ENCODE assay signal across 23 cellular contexts in the genomic region with DNA sequence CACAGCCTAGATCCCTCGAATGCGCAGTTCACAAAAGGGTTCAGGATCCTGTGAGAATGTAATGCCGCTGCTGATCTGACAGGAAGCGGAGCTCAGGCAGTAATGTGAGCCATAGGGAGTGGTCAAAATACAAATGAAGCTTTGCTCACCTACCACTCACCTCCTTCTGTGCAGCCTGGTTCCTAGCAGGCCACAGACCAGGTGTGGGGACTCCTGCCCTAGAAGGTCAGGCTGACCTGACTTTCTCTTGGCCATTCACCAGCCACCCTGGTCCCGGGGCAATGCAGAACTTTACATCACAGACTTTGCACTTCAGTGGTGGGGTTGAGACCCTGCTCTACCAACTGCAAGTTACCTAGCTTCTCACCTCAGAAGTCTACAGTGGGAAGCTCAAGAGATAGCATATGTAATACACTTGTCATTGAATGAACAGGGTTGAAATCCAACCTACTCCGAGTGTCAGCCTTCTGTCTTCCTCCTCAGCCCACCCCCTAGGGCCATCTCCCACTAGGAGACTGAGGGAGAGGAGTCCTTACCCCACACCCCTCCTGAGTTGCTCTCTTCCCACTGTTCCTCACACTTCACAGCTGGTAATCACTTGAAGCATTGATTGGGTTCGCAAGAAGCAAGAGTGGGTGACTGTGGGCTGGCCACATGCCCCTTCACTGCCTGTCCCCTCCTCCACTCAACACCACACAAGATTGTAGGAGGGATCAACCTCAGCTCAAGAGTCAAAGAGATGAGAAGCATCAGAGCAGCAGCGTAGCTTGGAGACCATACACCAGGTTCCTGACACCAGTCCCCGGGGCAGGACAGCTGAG. TPM values are rescaled to one million over a fixed set of nuclear protein-coding genes. Genes with fewer than 3 reads are reported as not detected.
DNase-seq lines count a peak whose midpoint lies in the region; ATAC-seq and TF ChIP-seq lines count a peak whose summit lies in the region.
"Had no signal": no experiment of that assay in that cellular context is flagged by ENCODE, and none has a peak within 500 bp of the region (broad histone marks: within the 10 kb centered on the region; RNA-seq: fewer than 3 reads in every experiment).

No MANE protein-coding gene starts in this region.

- H3K27me3 ChIP-seq in neural progenitor cell = peaks cover 15% of the 10 kb centered on the region
- H3K27me3 ChIP-seq: breast epithelium, sigmoid colon had no signal

- ATAC-seq in activated CD4-positive, alpha-beta T cell treated with anti-CD3 and anti-CD28 coated beads for 36 hours = peak; percentile 62
- peak; percentile 60 to 68 for ATAC-seq in naive thymus-derived CD8-positive, alpha-beta T cell

- H3K9me3 ChIP-seq in HEK293 (ENCODE audit: control insufficient read depth, insufficient read depth, low read depth, low read length) (no peaks in the 10 kb centered on the region), neural progenitor cell (ENCODE audit: low read depth) (no peaks in the 10 kb centered on the region)
- H3K9me3 ChIP-seq: breast epithelium, HAP-1, sigmoid colon had no signal

- H3K27me3 Mint-ChIP-seq in activated CD4-positive, alpha-beta T cell treated with anti-CD3 and anti-CD28 coated beads for 36 hours = no peaks in the 10 kb centered on the region
- peaks cover 19% of the 10 kb centered on the region for H3K27me3 Mint-ChIP-seq in activated CD4-positive, alpha-beta memory T cell treated with anti-CD3 and anti-CD28 coated beads, Interleukin-2, amount 10 ng/mL, durations not matched to agents 7 days and 5 days
- peaks cover 0 to 4% (median 3%) of the 10 kb centered on the region in 5 donors for H3K27me3 Mint-ChIP-seq in naive thymus-derived CD8-positive, alpha-beta T cell
- H3K27me3 Mint-ChIP-seq in neural progenitor cell (ENCODE audit: insufficient read depth, low read depth) = peaks cover 19% of the 10 kb centered on the region

- no peaks in the 10 kb centered on the region for H3K79me2 ChIP-seq in neural progenitor cell (ENCODE audit: low read depth)
- H3K79me2 ChIP-seq: hepatocyte had no signal

- H3F3A ChIP-seq in neural progenitor cell (ENCODE audit: low read depth) = peaks cover 21% of the 10 kb centered on the region

- H3K9me3 Mint-ChIP-seq in activated CD4-positive, alpha-beta T cell treated with anti-CD3 and anti-CD28 coated beads for 36 hours (ENCODE audit: low read depth) = no peaks in the 10 kb centered on the region
- H3K9me3 Mint-ChIP-seq in activated CD4-positive, alpha-beta memory T cell treated with anti-CD3 and anti-CD28 coated beads, Interleukin-2, amount 10 ng/mL, durations not matched to agents 7 days and 5 days = no peaks in the 10 kb centered on the region
- H3K9me3 Mint-ChIP-seq in naive thymus-derived CD8-positive, alpha-beta T cell = no peaks in the 10 kb centered on the region
- H3K9me3 Mint-ChIP-seq in neural progenitor cell = peaks cover 3% of the 10 kb centered on the region
- H3K9me3 Mint-ChIP-seq: T-helper 2 cell treated with Interferon-gamma antibody and Interleukin-4, amounts not matched to agents 5 μg/mL and 100 μg/mL, for 36 hours; type B pancreatic cell had no signal

- H3K4me1 ChIP-seq in HEK293 (ENCODE audit: control insufficient read depth, insufficient read depth, low read length) = no peaks in the 10 kb centered on the region
- peaks cover 14% of the 10 kb centered on the region for H3K4me1 ChIP-seq in neural progenitor cell
- H3K4me1 ChIP-seq: breast epithelium, HAP-1, sigmoid colon had no signal

- intact Hi-C loops in activated CD4-positive, alpha-beta T cell treated with anti-CD3 and anti-CD28 coated beads for 36 hours (cut with DNase I, micrococcal nuclease) = no loop called here

- H3K36me3 Mint-ChIP-seq in activated CD4-positive, alpha-beta T cell treated with anti-CD3 and anti-CD28 coated beads for 36 hours (ENCODE audit: low read depth) = no peaks in the 10 kb centered on the region
- H3K36me3 Mint-ChIP-seq in activated CD4-positive, alpha-beta memory T cell treated with anti-CD3 and anti-CD28 coated beads, Interleukin-2, amount 10 ng/mL, durations not matched to agents 7 days and 5 days (ENCODE audit: low read depth) = no peaks in the 10 kb centered on the region
- no peaks in the 10 kb centered on the region for H3K36me3 Mint-ChIP-seq in naive thymus-derived CD8-positive, alpha-beta T cell
- H3K36me3 Mint-ChIP-seq in neural progenitor cell = no peaks in the 10 kb centered on the region
- H3K36me3 Mint-ChIP-seq: type B pancreatic cell had no signal

- POLR2A ChIA-PET in activated CD4-positive, alpha-beta T cell treated with anti-CD3 and anti-CD28 coated beads for 36 hours (lab: Charles Lee) = no interaction called here
- POLR2A ChIA-PET in HEK293 (lab: Yijun Ruan, JAX) = no interaction called here
- POLR2A ChIA-PET in activated CD4-positive, alpha-beta memory T cell treated with anti-CD3 and anti-CD28 coated beads, Interleukin-2, amount 10 ng/mL, durations not matched to agents 7 days and 5 days (lab: Charles Lee) = interaction anchor here (0.8 to 1.2 kb wide), 2 partner anchors 24 to 34 kb away, joined by 3 read pairs; no protein-coding TSS in a partner anchor
- POLR2A ChIA-PET in naive thymus-derived CD8-positive, alpha-beta T cell (lab: Charles Lee) = no interaction called here

- no peak overlapping the region for H3K9ac ChIP-seq in neural progenitor cell

- TF ChIP-seq CTCF in HEK293 (tag by site-specific recombination; IDR thresholded peaks at IDR 0.05) (no peak), neural progenitor cell (IDR thresholded peaks at IDR 0.05) (no peak)

- no peak overlapping the region for H3K4me2 ChIP-seq in neural progenitor cell
- H3K4me2 ChIP-seq: hepatocyte had no signal

- H3K4me3 ChIP-seq in HEK293 (ENCODE audit: low read depth, low read length) = no peak overlapping the region
- H3K4me3 ChIP-seq in neural progenitor cell = no peak overlapping the region
- H3K4me3 ChIP-seq: breast epithelium, HAP-1, hepatocyte, sigmoid colon had no signal

- H3K4me3 Mint-ChIP-seq in activated CD4-positive, alpha-beta T cell treated with anti-CD3 and anti-CD28 coated beads for 36 hours = no peak overlapping the region
- no peak overlapping the region for H3K4me3 Mint-ChIP-seq in activated CD4-positive, alpha-beta memory T cell treated with anti-CD3 and anti-CD28 coated beads, Interleukin-2, amount 10 ng/mL, durations not matched to agents 7 days and 5 days
- H3K4me3 Mint-ChIP-seq in naive thymus-derived CD8-positive, alpha-beta T cell = no peak overlapping the region
- H3K4me3 Mint-ChIP-seq in neural progenitor cell = no peak overlapping the region
- H3K4me3 Mint-ChIP-seq: T-helper 2 cell treated with Interferon-gamma antibody and Interleukin-4, amounts not matched to agents 5 μg/mL and 100 μg/mL, for 36 hours; type B pancreatic cell had no signal

- H3K27ac ChIP-seq in HEK293 (ENCODE audit: extremely low read depth, low read depth, low read length) (no peak overlapping the region), neural progenitor cell (no peak overlapping the region)
- H3K27ac ChIP-seq: breast epithelium, hepatocyte, sigmoid colon had no signal

- peak; percentile 45 for DNase-seq in activated CD4-positive, alpha-beta T cell treated with anti-CD3 and anti-CD28 coated beads for 36 hours
- DNase-seq in activated CD4-positive, alpha-beta T cell treated with anti-CD3 and anti-CD28 coated beads for 1 hour = no peak
- DNase-seq in activated CD4-positive, alpha-beta memory T cell treated with anti-CD3 and anti-CD28 coated beads, Interleukin-2, amount 10 ng/mL, durations not matched to agents 7 days and 5 days = peak; percentile 53
- DNase-seq in naive thymus-derived CD8-positive, alpha-beta T cell = peak in 4 of 10 donors; percentile 6 to 68 (median 43)
- DNase-seq in neural progenitor cell (ENCODE audit: low spot score) (no peak), SHP77 treated with DMSO at 0.1 percent for 48 hours (lab: John Stamatoyannopoulos, UW) (no peak), DMS79 (lab: John Stamatoyannopoulos, UW) (no peak)
- DNase-seq: activated gamma-delta T cell treated with Interleukin-2 at 50 U/mL for 16 hours; effector CD4-positive, alpha-beta T cell; kidney glomerular epithelial cell; NCI-H1930; Right ventricle myocardium superior; sigmoid colon had no signal

- H3K27ac Mint-ChIP-seq in activated CD4-positive, alpha-beta T cell treated with anti-CD3 and anti-CD28 coated beads for 36 hours = no peak overlapping the region
- H3K27ac Mint-ChIP-seq in activated CD4-positive, alpha-beta memory T cell treated with anti-CD3 and anti-CD28 coated beads, Interleukin-2, amount 10 ng/mL, durations not matched to agents 7 days and 5 days = no peak overlapping the region
- no peak overlapping the region for H3K27ac Mint-ChIP-seq in naive thymus-derived CD8-positive, alpha-beta T cell
- H3K27ac Mint-ChIP-seq in neural progenitor cell = no peak overlapping the region
- H3K27ac Mint-ChIP-seq: T-helper 2 cell treated with Interferon-gamma antibody and Interleukin-4, amounts not matched to agents 5 μg/mL and 100 μg/mL, for 36 hours; type B pancreatic cell had no signal

- CTCF ChIA-PET in activated CD4-positive, alpha-beta T cell treated with anti-CD3 and anti-CD28 coated beads for 36 hours (lab: Charles Lee) = interaction anchor here (0.6 to 1.8 kb wide), 4 partner anchors 87 to 810 kb away, joined by 3 to 6 read pairs (median 4); no protein-coding TSS in a partner anchor
- CTCF ChIA-PET in HEK293 (lab: Yijun Ruan, JAX) = interaction anchor here (0.8 kb wide), 1 partner anchor 15 kb away, joined by 4 read pairs; no protein-coding TSS in a partner anchor
- CTCF ChIA-PET in activated CD4-positive, alpha-beta memory T cell treated with anti-CD3 and anti-CD28 coated beads, Interleukin-2, amount 10 ng/mL, durations not matched to agents 7 days and 5 days (lab: Charles Lee) = interaction anchor here (0.8 to 1.4 kb wide), 7 partner anchors 9 to 712 kb away, joined by 3 to 4 read pairs (median 3); no protein-coding TSS in a partner anchor

- H4K20me1 ChIP-seq in neural progenitor cell (ENCODE audit: low read depth) = no peaks in the 10 kb centered on the region

- H3K4me1 Mint-ChIP-seq in activated CD4-positive, alpha-beta T cell treated with anti-CD3 and anti-CD28 coated beads for 36 hours = no peaks in the 10 kb centered on the region
- no peaks in the 10 kb centered on the region for H3K4me1 Mint-ChIP-seq in activated CD4-positive, alpha-beta memory T cell treated with anti-CD3 and anti-CD28 coated beads, Interleukin-2, amount 10 ng/mL, durations not matched to agents 7 days and 5 days
- H3K4me1 Mint-ChIP-seq in naive thymus-derived CD8-positive, alpha-beta T cell = peaks cover 0 to 12% (median 2%) of the 10 kb centered on the region in 4 donors
- peaks cover 43% of the 10 kb centered on the region for H3K4me1 Mint-ChIP-seq in neural progenitor cell

- H2AFZ ChIP-seq in neural progenitor cell (replicated peaks) = no peak overlapping the region
- H2AFZ ChIP-seq: hepatocyte had no signal

- H3K36me3 ChIP-seq in HEK293 (ENCODE audit: control insufficient read depth in 2 of 2, insufficient read depth in 1 of 2, low read length in 2 of 2) = no peaks in the 10 kb centered on the region
- H3K36me3 ChIP-seq in neural progenitor cell = no peaks in the 10 kb centered on the region
- H3K36me3 ChIP-seq: breast epithelium, HAP-1, sigmoid colon had no signal

RNA-seq across cellular contexts. Expression of a gene that starts 2.0 kb away (rescaled TPM):
- total RNA-seq in activated CD4-positive, alpha-beta T cell treated with anti-CD3 and anti-CD28 coated beads for 36 hours = not detected
- not detected for total RNA-seq in activated CD4-positive, alpha-beta memory T cell treated with anti-CD3 and anti-CD28 coated beads, Interleukin-2, amount 10 ng/mL, durations not matched to agents 7 days and 5 days
- not detected for total RNA-seq in naive thymus-derived CD8-positive, alpha-beta T cell
- polyA plus RNA-seq in naive thymus-derived CD8-positive, alpha-beta T cell = not detected
- 0.03 and 0.41 TPM in 2 replicates for total RNA-seq in neural progenitor cell (ENCODE audit: low replicate concordance)
- total RNA-seq: A673, G401, hepatocyte, M059J, osteocyte, Right ventricle myocardium superior had no signal
- polyA plus RNA-seq: hepatocyte, sigmoid colon had no signal

RNA-seq across cellular contexts. Expression of a gene that starts 22.1 kb away (rescaled TPM):
- total RNA-seq in activated CD4-positive, alpha-beta T cell treated with anti-CD3 and anti-CD28 coated beads for 36 hours = not detected
- not detected for total RNA-seq in activated CD4-positive, alpha-beta memory T cell treated with anti-CD3 and anti-CD28 coated beads, Interleukin-2, amount 10 ng/mL, durations not matched to agents 7 days and 5 days
- not detected for total RNA-seq in naive thymus-derived CD8-positive, alpha-beta T cell
- polyA plus RNA-seq in naive thymus-derived CD8-positive, alpha-beta T cell = not detected
- 0.03 TPM in 1 of 2 replicates, not detected in the other for total RNA-seq in neural progenitor cell (ENCODE audit: low replicate concordance)
- total RNA-seq: A673, G401, M059J, osteocyte had no signal

Comparison
In these comparisons a context has a peak if more than half of its experiments do, and no peak if none do; other contexts are left out.
1. DNase-seq: peak in activated CD4-positive, alpha-beta T cell treated with anti-CD3 and anti-CD28 coated beads for 36 hours (single experiment) and activated CD4-positive, alpha-beta memory T cell treated with anti-CD3 and anti-CD28 coated beads, Interleukin-2, amount 10 ng/mL, durations not matched to agents 7 days and 5 days (single experiment); none in activated CD4-positive, alpha-beta T cell treated with anti-CD3 and anti-CD28 coated beads for 1 hour (single experiment), neural progenitor cell (single experiment), SHP77 treated with DMSO at 0.1 percent for 48 hours (single experiment) and DMS79 (single experiment).